Comparison of ENCODE assay signal across 11 cellular contexts in genomic region chr17:38419508-38419981, GRCh38. TPM values are rescaled to one million over a fixed set of nuclear protein-coding genes. Genes with fewer than 3 reads are reported as not detected.
DNase-seq lines count a peak whose midpoint lies in the region; ATAC-seq and TF ChIP-seq lines count a peak whose summit lies in the region.
"Had no signal": no experiment of that assay in that cellular context is flagged by ENCODE, and none has a peak within 500 bp of the region (broad histone marks: within the 10 kb centered on the region; RNA-seq: fewer than 3 reads in every experiment).

No MANE protein-coding gene starts in this region.

- peaks cover 40% of the 10 kb centered on the region for H3K27me3 ChIP-seq in BLaER1
- peaks cover 32% of the 10 kb centered on the region for H3K27me3 ChIP-seq in gastroesophageal sphincter

- TF ChIP-seq EP300 in Ishikawa (IDR thresholded peaks at IDR 0.05; ENCODE audit: borderline replicate concordance) (no peak), gastroesophageal sphincter (IDR thresholded peaks at IDR 0.05) (no peak)

- H4K20me1 ChIP-seq in BLaER1, result no peaks in the 10 kb centered on the region

- H3K9me3 ChIP-seq in BLaER1 (no peaks in the 10 kb centered on the region), gastroesophageal sphincter (no peaks in the 10 kb centered on the region)

- peak overlapping the region; percentile 38 for H3K4me3 Mint-ChIP-seq in progenitor cell of endocrine pancreas (ENCODE audit: low read depth)

- no peak overlapping the region for H3K27ac Mint-ChIP-seq in progenitor cell of endocrine pancreas

- H3K36me3 ChIP-seq in BLaER1 (no peaks in the 10 kb centered on the region), gastroesophageal sphincter (no peaks in the 10 kb centered on the region)

- peak overlapping the region; percentile 86 for H3K4me2 ChIP-seq in BLaER1

- TF ChIP-seq RAD21 in Ishikawa (IDR thresholded peaks at IDR 0.05; ENCODE audit: low read depth), result no peak

- DNase-seq in progenitor cell of endocrine pancreas (ENCODE audit: low spot score, unreplicated experiment), result no peak
- no peak for DNase-seq in SW480 (ENCODE audit: low spot score)
- DNase-seq in SIG-M5 treated with dmso at 0.1 percent for 504 hours (lab: John Stamatoyannopoulos, UW; ENCODE audit: unreplicated experiment), result no peak
- DNase-seq: activated CD8-positive, alpha-beta memory T cell treated with anti-CD3 and anti-CD28 coated beads for 24 hours; NCI-H446 treated with DMSO at 0.1 percent for 48 hours had no signal

- H3K9me3 Mint-ChIP-seq in progenitor cell of endocrine pancreas (ENCODE audit: low read depth), result no peaks in the 10 kb centered on the region

- no peak for TF ChIP-seq POLR2A in gastroesophageal sphincter (IDR thresholded peaks at IDR 0.05)

- no peak overlapping the region for H3K27ac ChIP-seq in BLaER1
- H3K27ac ChIP-seq in gastroesophageal sphincter, result peak overlapping the region in 3 of 4 donors; percentile 82 to 94 (median 90)

- no peaks in the 10 kb centered on the region for H3K36me3 Mint-ChIP-seq in progenitor cell of endocrine pancreas (ENCODE audit: insufficient read depth)

- no peak for TF ChIP-seq CTCF in gastroesophageal sphincter (IDR thresholded peaks at IDR 0.05)
- no peak for TF ChIP-seq CTCF in progenitor cell of endocrine pancreas (IDR thresholded peaks at IDR 0.05; ENCODE audit: unreplicated experiment)

- H3K4me3 ChIP-seq in BLaER1 (peak overlapping the region; percentile 54), gastroesophageal sphincter (peak overlapping the region; percentile 38 to 62)
- H3K4me3 ChIP-seq: lung had no signal

- peaks cover 75% of the 10 kb centered on the region for H3K27me3 Mint-ChIP-seq in progenitor cell of endocrine pancreas

- ATAC-seq in gastroesophageal sphincter (no peak), GM21423 (IDR thresholded peaks at IDR 0.05; ENCODE audit: unreplicated experiment) (no peak), HG03521 (IDR thresholded peaks at IDR 0.05; ENCODE audit: unreplicated experiment) (no peak)

- peaks cover 85% of the 10 kb centered on the region for H3K4me1 ChIP-seq in BLaER1
- H3K4me1 ChIP-seq in gastroesophageal sphincter, result peaks cover 9 to 74% (median 50%) of the 10 kb centered on the region in 3 donors

- 20% methylated on average over 3 of the region's 10 CpGs; no CpG with 5 or more reads in 1 of the 2 donors for WGBS in gastroesophageal sphincter (ENCODE audit: low coverage in 1 of 2), 2 donors

- peaks cover 5% of the 10 kb centered on the region for H3K4me1 Mint-ChIP-seq in progenitor cell of endocrine pancreas (ENCODE audit: low read depth)

- no peak overlapping the region for H3K9ac ChIP-seq in BLaER1

TF ChIP-seq in Ishikawa, 13 proteins besides CTCF, POLR2A, EP300 and RAD21:
- TF ChIP-seq USF1 (IDR thresholded peaks at IDR 0.05), result no peak
- TF ChIP-seq ZBTB7A (IDR thresholded peaks at IDR 0.05; ENCODE audit: low read depth), result peak; percentile 13; the same call in 1 of the 2 replicates
- TF ChIP-seq CEBPB (IDR thresholded peaks at IDR 0.05), result no peak
- TF ChIP-seq YY1 (IDR thresholded peaks at IDR 0.05; ENCODE audit: low read depth), result no peak
- TF ChIP-seq FOXM1 (IDR thresholded peaks at IDR 0.05; ENCODE audit: borderline replicate concordance, low read depth), result no peak

RNA-seq across cellular contexts. Expression of gene ARHGAP23, which starts 8.7 kb away (rescaled TPM):
- 100 to 1,000 TPM in 1 of 4 donors, 10 to 100 TPM in 3; 45.3 to 132 (median 82.8) TPM for total RNA-seq in gastroesophageal sphincter
- 2.9 and 3.3 TPM in 2 replicates for total RNA-seq in progenitor cell of endocrine pancreas

Comparison
In these comparisons a context has a peak if more than half of its experiments do, and no peak if none do; other contexts are left out.
1. RNA of gene ARHGAP23, which starts 8.7 kb away (total RNA-seq): 45.3 to 132 TPM in gastroesophageal sphincter; 2.9 to 3.3 TPM in progenitor cell of endocrine pancreas; every median in the first group is over 10 times any median in the second.